9 cellular contexts compared by ENCODE assay signal in the genomic region with DNA sequence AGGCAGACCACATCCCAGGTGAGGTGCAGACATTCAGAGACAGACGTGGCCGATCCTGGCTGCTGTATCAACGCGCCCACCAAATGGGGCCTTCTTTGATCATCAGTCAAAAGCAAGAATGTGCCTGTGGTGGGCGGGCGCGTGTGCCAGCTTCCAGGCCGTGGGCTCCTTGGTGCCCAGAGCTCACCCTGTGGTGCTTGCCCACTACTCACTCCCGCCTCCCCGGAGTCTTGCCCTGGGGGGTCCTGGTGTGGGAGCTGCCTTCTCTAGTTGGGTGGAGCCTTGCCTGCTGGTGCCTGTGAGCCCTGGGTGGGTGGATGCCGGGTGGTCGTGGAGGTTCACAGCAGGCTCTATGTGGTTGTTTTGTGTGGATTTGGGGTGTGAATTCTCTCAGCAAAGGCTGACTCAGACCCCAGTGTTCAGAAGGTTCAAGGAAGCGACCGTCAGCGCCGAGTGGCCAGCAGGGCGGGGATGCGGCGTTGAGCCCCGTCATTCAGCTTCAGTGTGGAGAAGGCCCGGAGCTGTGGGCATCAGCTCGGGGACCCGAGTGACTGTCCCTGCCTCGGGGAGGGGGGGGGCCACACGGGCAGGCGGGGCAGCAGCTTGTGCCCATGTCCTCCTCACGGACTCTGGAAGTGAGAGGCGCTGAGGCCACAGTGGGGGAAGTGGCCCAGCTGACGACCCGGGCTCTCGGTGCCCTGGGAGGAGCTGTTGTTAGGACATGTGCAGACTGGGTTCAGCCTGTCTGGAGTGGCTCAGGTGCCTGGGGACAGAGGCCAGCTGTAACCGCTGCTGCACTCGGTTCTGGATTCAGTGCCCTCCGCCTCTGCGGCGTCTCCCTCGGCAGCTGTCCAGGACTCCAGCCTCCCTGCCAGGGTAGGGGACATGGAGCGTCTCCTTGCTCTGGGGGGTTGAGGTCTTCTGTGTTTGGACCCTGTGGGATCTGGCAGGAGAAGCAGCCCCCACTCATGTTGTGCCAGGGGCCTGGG.
DNase-seq lines count a peak whose midpoint lies in the region; TF ChIP-seq lines count a peak whose summit lies in the region.
"Had no signal": no experiment of that assay in that cellular context is flagged by ENCODE, and none has a peak within 500 bp of the region (broad histone marks: within the 10 kb centered on the region; RNA-seq: fewer than 3 reads in every experiment).

No MANE protein-coding gene starts in this region.

- H3K36me3 ChIP-seq in muscle layer of colon (ENCODE audit: insufficient read depth, low read length): peaks cover 15% of the 10 kb centered on the region
- no peaks in the 10 kb centered on the region for H3K36me3 ChIP-seq in uterus

- H3K4me3 ChIP-seq in coronary artery (peak overlapping the region; percentile 67), muscle layer of colon (ENCODE audit: low read depth in 1 of 2, low read length in 2 of 2) (peak overlapping the region; percentile 27 to 30), uterus (no peak overlapping the region)
- H3K4me3 ChIP-seq: body of pancreas had no signal

- H3K4me3 Mint-ChIP-seq in activated naive CD4-positive, alpha-beta T cell treated with anti-CD3 and anti-CD28 coated beads, Interleukin-2, amount 10 ng/mL, durations not matched to agents 7 days and 5 days: peak overlapping the region; percentile 70

- intact Hi-C loops in uterus (cut with DNase I; ENCODE audit: low total_unique reads): no loop called here

- CTCF ChIA-PET in activated naive CD4-positive, alpha-beta T cell treated with anti-CD3 and anti-CD28 coated beads, Interleukin-2, amount 10 ng/mL, durations not matched to agents 7 days and 5 days (lab: Charles Lee): interaction anchor here (1.3 to 1.5 kb wide), 2 partner anchors 17 to 70 kb away, joined by 4 to 5 read pairs; no protein-coding TSS in a partner anchor

- no peaks in the 10 kb centered on the region for H3K27me3 ChIP-seq in muscle layer of colon (ENCODE audit: control insufficient read depth in 1 of 2, insufficient read depth in 2 of 2, low read length in 2 of 2)
- H3K27me3 ChIP-seq in uterus: no peaks in the 10 kb centered on the region
- H3K27me3 ChIP-seq: body of pancreas had no signal

- peaks cover 88% of the 10 kb centered on the region for H3K4me1 Mint-ChIP-seq in activated naive CD4-positive, alpha-beta T cell treated with anti-CD3 and anti-CD28 coated beads, Interleukin-2, amount 10 ng/mL, durations not matched to agents 7 days and 5 days

- DNase-seq in activated naive CD4-positive, alpha-beta T cell treated with anti-CD3 and anti-CD28 coated beads, Interleukin-2, amount 10 ng/mL, durations not matched to agents 7 days and 5 days: no peak
- DNase-seq in activated naive CD4-positive, alpha-beta T cell treated with Interleukin-2 at 50 U/mL for 16 hours: no peak
- DNase-seq in coronary artery (ENCODE audit: low spot score): no peak
- no peak for DNase-seq in uterus
- no peak for DNase-seq in occipital lobe (lab: John Stamatoyannopoulos, UW)
- DNase-seq in AG20443 (ENCODE audit: low spot score): no peak
- no peak for DNase-seq in NCI-H510A (lab: John Stamatoyannopoulos, UW)
- DNase-seq: body of pancreas had no signal

- H3K27ac ChIP-seq in coronary artery (peak overlapping the region; percentile 81 to 92), muscle layer of colon (ENCODE audit: low read depth, low read length) (peak overlapping the region; percentile 49), uterus (peak overlapping the region; percentile 60 to 70)

- H3K27ac Mint-ChIP-seq in activated naive CD4-positive, alpha-beta T cell treated with anti-CD3 and anti-CD28 coated beads, Interleukin-2, amount 10 ng/mL, durations not matched to agents 7 days and 5 days: peak overlapping the region; percentile 99

- H3K9ac ChIP-seq in muscle layer of colon (ENCODE audit: low read length): no peak overlapping the region

- no peaks in the 10 kb centered on the region for H3K27me3 Mint-ChIP-seq in activated naive CD4-positive, alpha-beta T cell treated with anti-CD3 and anti-CD28 coated beads, Interleukin-2, amount 10 ng/mL, durations not matched to agents 7 days and 5 days

- peaks cover 29% of the 10 kb centered on the region for H3K36me3 Mint-ChIP-seq in activated naive CD4-positive, alpha-beta T cell treated with anti-CD3 and anti-CD28 coated beads, Interleukin-2, amount 10 ng/mL, durations not matched to agents 7 days and 5 days

- H3K9me3 Mint-ChIP-seq in activated naive CD4-positive, alpha-beta T cell treated with anti-CD3 and anti-CD28 coated beads, Interleukin-2, amount 10 ng/mL, durations not matched to agents 7 days and 5 days: no peaks in the 10 kb centered on the region

- H3K4me1 ChIP-seq in muscle layer of colon (ENCODE audit: insufficient read depth, low read length) (peaks cover 62% of the 10 kb centered on the region), uterus (peaks cover 0 to 43% of the 10 kb centered on the region in 2 donors)

- no peaks in the 10 kb centered on the region for H3K9me3 ChIP-seq in muscle layer of colon (ENCODE audit: low read length)
- H3K9me3 ChIP-seq in uterus: no peaks in the 10 kb centered on the region
- H3K9me3 ChIP-seq: body of pancreas had no signal

- TF ChIP-seq POLR2A in uterus (IDR thresholded peaks at IDR 0.05): no peak

- TF ChIP-seq CTCF in coronary artery (IDR thresholded peaks at IDR 0.05) (no peak), uterus (IDR thresholded peaks at IDR 0.05) (no peak)

Comparison
In these comparisons a context has a peak if more than half of its experiments do, and no peak if none do; other contexts are left out.
1. H3K4me3 ChIP-seq: peak in coronary artery (single experiment) and muscle layer of colon (2 of 2); none in uterus (0 of 2).
2. Peak in every context shown above with its lines, with median percentiles within 50 percentile points of each other: H3K27ac ChIP-seq.